ENCODE assay signal across 8 cellular contexts in the genomic region with DNA sequence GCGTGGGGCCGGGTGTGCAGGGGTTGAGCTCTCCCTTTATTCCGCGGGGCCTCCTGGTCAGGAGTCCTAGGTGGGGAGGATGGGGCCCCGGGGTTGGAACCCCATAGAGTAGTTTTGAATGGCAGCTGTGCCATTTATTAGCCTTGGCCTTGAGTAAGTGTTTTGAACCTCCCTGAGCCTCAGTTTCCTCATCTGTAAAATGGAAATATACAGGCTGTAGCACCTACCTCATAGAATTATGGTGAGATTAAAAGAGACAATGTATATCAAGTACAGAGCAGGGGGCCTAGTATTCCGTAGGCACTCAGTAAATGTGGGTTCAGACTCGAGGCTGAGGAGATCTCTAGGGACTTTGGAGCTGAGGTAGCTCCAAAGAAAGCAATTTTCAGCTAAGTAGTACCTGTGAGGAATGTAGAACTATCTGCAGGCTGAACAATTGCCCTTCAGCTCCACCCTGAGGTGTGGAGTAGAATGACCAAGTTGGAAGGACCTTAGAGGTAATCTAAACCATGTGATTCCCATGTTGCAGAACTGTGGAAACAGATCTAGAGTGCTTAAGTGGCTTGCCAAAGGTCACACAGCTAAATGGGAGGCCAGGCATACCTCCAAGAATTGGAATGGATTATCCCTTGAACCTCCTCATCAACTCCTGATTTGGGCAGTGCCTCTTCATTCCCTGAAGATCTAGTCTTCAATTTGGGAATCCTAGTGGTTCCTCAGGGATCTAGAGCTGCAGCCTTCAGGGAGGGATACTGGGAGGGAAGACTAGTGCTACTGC. TPM values are rescaled to one million over a fixed set of nuclear protein-coding genes. Genes with fewer than 3 reads are reported as not detected.
A peak's percentile ranks its signal among the peaks of the same experiment; 100 is the strongest.
DNase-seq lines count a peak whose midpoint lies in the region; ATAC-seq, FAIRE-seq and TF ChIP-seq lines count a peak whose summit lies in the region.

No MANE protein-coding gene starts in this region.

- H2AK5ac ChIP-seq in IMR-90 (ENCODE audit: low read depth, low read length): no peak overlapping the region

- 33% methylated on average over 1 of the region's 7 CpGs; no CpG with 5 or more reads in 1 of the 2 experiments for WGBS in IMR-90 (ENCODE audit: extremely low coverage in 2 of 2, insufficient read length in 1 of 2), 2 experiments
- 4 to 6% methylated on average over 5 to 7 of the region's 7 CpGs for WGBS in body of pancreas, 2 donors

- CTCF ChIA-PET in IMR-90 (lab: Yijun Ruan, JAX): interaction anchor here (0.5 to 1.7 kb wide), 6 partner anchors 11 to 82 kb away, joined by 3 to 4 read pairs (median 3); a partner anchor contains a TSS

- POLR2A ChIA-PET in IMR-90 (lab: Charles Lee; ENCODE audit: unreplicated experiment): no interaction called here

- H4K91ac ChIP-seq in IMR-90 (ENCODE audit: insufficient read depth, low read depth, low read length): no peak overlapping the region

- peak; percentile 65 for TF ChIP-seq CTCF in GM06990 (IDR thresholded peaks at IDR 0.05; ENCODE audit: insufficient read depth, low read length, poor library complexity, severe bottlenecking)
- TF ChIP-seq CTCF in IMR-90 (conservative IDR thresholded peaks at IDR 0.05; ENCODE audit: low read depth, low read length): peak; percentile 39
- TF ChIP-seq CTCF in RWPE2 (IDR thresholded peaks at IDR 0.05; ENCODE audit: poor library complexity, severe bottlenecking): peak; percentile 76
- TF ChIP-seq CTCF in body of pancreas (IDR thresholded peaks at IDR 0.05): peak in 6 of 7 experiments; percentile 31 to 73 (median 67)

- no peak overlapping the region for H2BK120ac ChIP-seq in IMR-90 (ENCODE audit: low read depth, low read length)

- H2BK15ac ChIP-seq in IMR-90 (ENCODE audit: low read depth, low read length): no peak overlapping the region

- H3K56ac ChIP-seq in IMR-90 (ENCODE audit: extremely low read depth, insufficient read depth, low read length): no peak overlapping the region

- H3K27ac Mint-ChIP-seq in stimulated activated effector memory CD8-positive, alpha-beta T cell treated with anti-CD3 and anti-CD28 coated beads, Interleukin-12 subunit alpha, Interleukin-12 subunit beta, amount 100 ng/mL, for 72 hours: peak overlapping the region; percentile 93

- no peaks in the 10 kb centered on the region for H3K9me3 Mint-ChIP-seq in stimulated activated effector memory CD8-positive, alpha-beta T cell treated with anti-CD3 and anti-CD28 coated beads, Interleukin-12 subunit alpha, Interleukin-12 subunit beta, amount 100 ng/mL, for 72 hours

- H3K18ac ChIP-seq in IMR-90 (ENCODE audit: low read depth, low read length): no peak overlapping the region

- peak; percentile 74 for ATAC-seq in GM21717 (IDR thresholded peaks at IDR 0.05; ENCODE audit: unreplicated experiment)
- ATAC-seq in IMR-90 (ENCODE audit: low read depth): peak; percentile 28
- ATAC-seq in RWPE2 (ENCODE audit: low read depth): peak; percentile 80
- ATAC-seq in body of pancreas: peak; percentile 91
- ATAC-seq in stimulated activated effector memory CD8-positive, alpha-beta T cell treated with anti-CD3 and anti-CD28 coated beads, Interleukin-12 subunit alpha, Interleukin-12 subunit beta, amount 100 ng/mL, for 72 hours: peak; percentile 77

- peak overlapping the region; percentile 87 for H2AFZ ChIP-seq in IMR-90 (replicated peaks; ENCODE audit: low read length, poor library complexity)

- peak overlapping the region; percentile 95 for H3K4me3 Mint-ChIP-seq in stimulated activated effector memory CD8-positive, alpha-beta T cell treated with anti-CD3 and anti-CD28 coated beads, Interleukin-12 subunit alpha, Interleukin-12 subunit beta, amount 100 ng/mL, for 72 hours

- intact Hi-C loops in IMR-90 (cut with micrococcal nuclease) (no loop called here), body of pancreas (cut with DNase I) (no loop called here)

- H3K4me3 ChIP-seq in GM06990 (replicated peaks; ENCODE audit: low read depth, low read length) (peak overlapping the region; percentile 63), IMR-90 (ENCODE audit: insufficient read depth, low read depth, low read length) (peak overlapping the region; percentile 78), RWPE2 (ENCODE audit: severe bottlenecking) (peak overlapping the region; percentile 64), body of pancreas (peak overlapping the region; percentile 45 to 79)

- peak overlapping the region; percentile 26; the same call in 1 of the 2 replicates for H3K4ac ChIP-seq in IMR-90 (ENCODE audit: low read depth, low read length)

- peak overlapping the region; percentile 49 to 91; a peak in 3 of 4 replicates for H4K8ac ChIP-seq in IMR-90 (ENCODE audit: low read depth in 2 of 2, low read length in 2 of 2)

- dilution Hi-C loops in IMR-90 (cut with HindIII; ENCODE audit: low sequenced_read_pairs, unreplicated experiment): no loop called here

- peak; percentile 55 for FAIRE-seq in islet of Langerhans (lab: Jason Lieb, UNC)

- H2BK5ac ChIP-seq in IMR-90 (ENCODE audit: low read depth, low read length, poor library complexity, severe bottlenecking): no peak overlapping the region

- H3K9ac ChIP-seq in IMR-90 (ENCODE audit: low read depth, low read length): peak overlapping the region; percentile 33

- H3K36me3 Mint-ChIP-seq in stimulated activated effector memory CD8-positive, alpha-beta T cell treated with anti-CD3 and anti-CD28 coated beads, Interleukin-12 subunit alpha, Interleukin-12 subunit beta, amount 100 ng/mL, for 72 hours: no peaks in the 10 kb centered on the region

- H3K27ac ChIP-seq in IMR-90 (ENCODE audit: insufficient read depth, low read length): no peak overlapping the region
- H3K27ac ChIP-seq in RWPE2 (ENCODE audit: poor library complexity, severe bottlenecking): peak overlapping the region; percentile 28
- peak overlapping the region; percentile 41 to 84 (median 61) for H3K27ac ChIP-seq in body of pancreas

- H4K5ac ChIP-seq in IMR-90 (ENCODE audit: low read depth, low read length): no peak overlapping the region

- peaks cover 30% of the 10 kb centered on the region for H3K4me1 Mint-ChIP-seq in stimulated activated effector memory CD8-positive, alpha-beta T cell treated with anti-CD3 and anti-CD28 coated beads, Interleukin-12 subunit alpha, Interleukin-12 subunit beta, amount 100 ng/mL, for 72 hours

- peaks cover 0 to 4% of the 10 kb centered on the region in 2 experiments; a peak in 1 of 4 replicates for H3K79me1 ChIP-seq in IMR-90 (ENCODE audit: low read depth in 1 of 2, low read length in 2 of 2)

- peak overlapping the region; percentile 25 for H2AK9ac ChIP-seq in IMR-90 (replicated peaks; ENCODE audit: low read depth, low read length, poor library complexity)

- H3K9me1 ChIP-seq in IMR-90 (ENCODE audit: insufficient read depth, low read length): peaks cover 6% of the 10 kb centered on the region; the same call in 1 of the 2 replicates

- DNase-seq in GM06990 (ENCODE audit: extremely low read depth, insufficient read length) (no peak), IMR-90 (peak; percentile 41), RWPE2 (ENCODE audit: low spot score) (no peak), body of pancreas (peak; percentile 61 to 77 (median 68)), putamen (ENCODE audit: low spot score) (no peak)
- DNase-seq in stimulated activated effector memory CD8-positive, alpha-beta T cell treated with anti-CD3 and anti-CD28 coated beads, Interleukin-12 subunit alpha, Interleukin-12 subunit beta, amount 100 ng/mL, for 72 hours (ENCODE audit: low spot score in 2 of 2): peak in 1 of 2 donors; percentile 63

- TF ChIP-seq POLR2A in IMR-90 (IDR thresholded peaks at IDR 0.05; ENCODE audit: low read depth, low read length) (no peak), body of pancreas (IDR thresholded peaks at IDR 0.05) (no peak)

- peak overlapping the region; percentile 43; the same call in 1 of the 2 replicates for H3K14ac ChIP-seq in IMR-90 (replicated peaks; ENCODE audit: low read depth, low read length)

- H3K4me2 ChIP-seq in IMR-90 (ENCODE audit: low read depth, low read length): peak overlapping the region; percentile 83

- no peaks in the 10 kb centered on the region for H3K36me3 ChIP-seq in GM06990 (ENCODE audit: control insufficient read depth, insufficient read depth, low read length)
- H3K36me3 ChIP-seq in IMR-90 (ENCODE audit: control insufficient read depth, insufficient read depth, low read length): no peaks in the 10 kb centered on the region
- H3K36me3 ChIP-seq in RWPE2 (ENCODE audit: low read depth): no peaks in the 10 kb centered on the region
- no peaks in the 10 kb centered on the region for H3K36me3 ChIP-seq in body of pancreas (replicated peaks in 1 of 2; ENCODE audit: insufficient read depth in 1 of 2, low read depth in 2 of 2)

- H3K23ac ChIP-seq in IMR-90 (ENCODE audit: low read depth, low read length): no peak overlapping the region

- no TSS peak for BruUV-seq in IMR-90 (replicated peaks; lab: Mats Ljungman, UMichigan)

- H3K27me3 ChIP-seq in GM06990 (replicated peaks; ENCODE audit: control insufficient read depth, insufficient read depth, low read length) (no peaks in the 10 kb centered on the region), IMR-90 (ENCODE audit: control insufficient read depth, insufficient read depth, low read length) (no peaks in the 10 kb centered on the region), RWPE2 (ENCODE audit: insufficient read depth, poor library complexity, severe bottlenecking) (no peaks in the 10 kb centered on the region), body of pancreas (no peaks in the 10 kb centered on the region)

- in situ Hi-C loops in IMR-90 (cut with MboI; ENCODE audit: low sequenced_read_pairs): no loop called here

- no peaks in the 10 kb centered on the region for H4K20me1 ChIP-seq in IMR-90 (ENCODE audit: insufficient read depth, low read length)

- H3K9me3 ChIP-seq in IMR-90 (ENCODE audit: control insufficient read depth, insufficient read depth, low read length) (no peaks in the 10 kb centered on the region), RWPE2 (ENCODE audit: severe bottlenecking) (no peaks in the 10 kb centered on the region), body of pancreas (no peaks in the 10 kb centered on the region)

- H3K4me1 ChIP-seq in IMR-90 (ENCODE audit: control insufficient read depth, insufficient read depth, low read length) (no peaks in the 10 kb centered on the region), RWPE2 (ENCODE audit: insufficient read depth, poor library complexity, severe bottlenecking) (peaks cover 7% of the 10 kb centered on the region), body of pancreas (peaks cover 14% of the 10 kb centered on the region)

- peak; percentile 47; the same call in 1 of the 2 replicates for TF ChIP-seq RAD21 in IMR-90 (IDR thresholded peaks at IDR 0.05; ENCODE audit: low read length)

- no peak overlapping the region for H2BK20ac ChIP-seq in IMR-90 (ENCODE audit: low read depth, low read length)

RNA-seq across cellular contexts. Expression of a gene that starts 0.7 kb away (rescaled TPM):
- total RNA-seq in IMR-90 (2012; rRNA removed) (10.6 TPM in 2 replicates), body of pancreas (10 to 100 TPM; 21.5 to 24.1 TPM)
- 31.3 and 36.7 TPM in 2 replicates for polyA plus RNA-seq in IMR-90 (2012; rRNA removed)
- polyA plus RNA-seq in IMR-90 (2012; cell fraction: cytosol; rRNA removed): 22.4 and 36.8 TPM in 2 replicates
- polyA plus RNA-seq in IMR-90 (2012; cell fraction: nucleus; rRNA removed; ENCODE audit: low replicate concordance): 74.5 and 92.9 TPM in 2 replicates

RNA-seq across cellular contexts. Expression of a gene that starts 11.7 kb away (rescaled TPM):
- total RNA-seq in IMR-90 (2012; rRNA removed) (138 and 145 TPM in 2 replicates), body of pancreas (10 to 100 TPM; 37.9 to 62.0 TPM)
- polyA plus RNA-seq in IMR-90 (2012; rRNA removed): 103 and 105 TPM in 2 replicates
- 69.7 and 79.4 TPM in 2 replicates for polyA plus RNA-seq in IMR-90 (2012; cell fraction: cytosol; rRNA removed)
- 137 and 211 TPM in 2 replicates for polyA plus RNA-seq in IMR-90 (2012; cell fraction: nucleus; rRNA removed; ENCODE audit: low replicate concordance)

RNA-seq across cellular contexts. Expression of a gene that starts 31.7 kb away (rescaled TPM):
- total RNA-seq in IMR-90 (2012; rRNA removed) (16.3 and 20.6 TPM in 2 replicates), body of pancreas (10 to 100 TPM; 10.9 to 15.8 TPM)
- 106 and 114 TPM in 2 replicates for polyA plus RNA-seq in IMR-90 (2012; rRNA removed)
- polyA plus RNA-seq in IMR-90 (2012; cell fraction: cytosol; rRNA removed): 41.7 and 123 TPM in 2 replicates
- polyA plus RNA-seq in IMR-90 (2012; cell fraction: nucleus; rRNA removed; ENCODE audit: low replicate concordance): 16.5 and 40.2 TPM in 2 replicates

RNA-seq across cellular contexts. Expression of a gene that starts 46.4 kb away (rescaled TPM):
- total RNA-seq in IMR-90 (2012; rRNA removed) (13.9 and 17.9 TPM in 2 replicates), body of pancreas (10 to 100 TPM; 20.4 to 24.6 TPM)
- 19.2 and 23.0 TPM in 2 replicates for polyA plus RNA-seq in IMR-90 (2012; rRNA removed)
- polyA plus RNA-seq in IMR-90 (2012; cell fraction: cytosol; rRNA removed): 24.2 and 28.5 TPM in 2 replicates
- polyA plus RNA-seq in IMR-90 (2012; cell fraction: nucleus; rRNA removed; ENCODE audit: low replicate concordance): 34.8 and 44.6 TPM in 2 replicates

Comparison
In these comparisons a context has a peak if more than half of its experiments do, and no peak if none do; other contexts are left out.
1. DNase-seq: peak in IMR-90 (single experiment) and body of pancreas (4 of 4); none in GM06990 (single experiment), RWPE2 (single experiment) and putamen (single experiment).
2. ATAC-seq: peak in every context shown above with its lines; median percentile 91 in body of pancreas; 80 in RWPE2; 77 in stimulated activated effector memory CD8-positive, alpha-beta T cell treated with anti-CD3 and anti-CD28 coated beads, Interleukin-12 subunit alpha, Interleukin-12 subunit beta, amount 100 ng/mL, for 72 hours; 74 in GM21717; 28 in IMR-90.
3. Peak in every context shown above with its lines, with median percentiles within 50 percentile points of each other: H3K4me3 ChIP-seq and CTCF ChIP-seq.